Comparison of ENCODE assay signal across 7 cellular contexts in the genomic region with DNA sequence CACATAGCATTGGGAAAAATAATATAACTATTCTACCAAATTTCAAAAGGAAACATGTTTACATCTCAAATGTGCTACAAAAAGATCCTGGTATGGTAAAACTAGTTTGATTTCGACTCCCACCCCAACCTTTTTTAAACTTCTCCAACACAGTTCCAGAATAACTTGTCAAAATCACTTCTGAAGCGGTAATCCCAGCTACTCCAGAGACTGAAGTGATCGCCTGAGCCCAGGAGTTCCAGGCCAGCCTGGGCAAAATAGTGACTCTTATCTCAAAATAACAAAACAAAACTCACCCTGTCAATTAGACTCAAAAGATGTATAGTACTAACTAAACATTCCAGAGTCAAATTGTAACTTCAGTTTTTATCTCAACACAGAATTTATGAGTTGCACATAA.
DNase-seq lines count a peak whose midpoint lies in the region; ATAC-seq and TF ChIP-seq lines count a peak whose summit lies in the region.

No MANE protein-coding gene starts in this region.

- intact Hi-C loops in activated T-helper 1 cell treated with anti-CD3 and anti-CD28 coated beads, Interleukin-12 subunit alpha, Interleukin-12 subunit beta, Interleukin-2, Interleukin-4 antibody, amounts not matched to agents 30 ng/mL and 10 ng/mL and 1 ng/mL, durations not matched to agents 14 hours and 24 hours and 36 hours (cut with micrococcal nuclease): loop anchor here (1.0 to 5.0 kb wide), 3 partner anchors 13 to 64 kb away; no protein-coding TSS in a partner anchor

- no peaks in the 10 kb centered on the region for H3K9me3 Mint-ChIP-seq in HFFc6
- no peaks in the 10 kb centered on the region for H3K9me3 Mint-ChIP-seq in activated T-helper 1 cell treated with anti-CD3 and anti-CD28 coated beads, Interleukin-12 subunit alpha, Interleukin-12 subunit beta, Interleukin-2, Interleukin-4 antibody, amounts not matched to agents 30 ng/mL and 10 ng/mL and 1 ng/mL, durations not matched to agents 14 hours and 24 hours and 36 hours
- no peaks in the 10 kb centered on the region for H3K9me3 Mint-ChIP-seq in stimulated activated effector memory CD8-positive, alpha-beta T cell treated with anti-CD3 and anti-CD28 coated beads, Interleukin-12 subunit alpha, Interleukin-12 subunit beta, amount 100 ng/mL, for 72 hours

- no peaks in the 10 kb centered on the region; the same call in 1 of the 2 replicates for H3K27me3 Mint-ChIP-seq in HFFc6 (ENCODE audit: insufficient read depth)
- no peaks in the 10 kb centered on the region for H3K27me3 Mint-ChIP-seq in activated T-helper 1 cell treated with anti-CD3 and anti-CD28 coated beads, Interleukin-12 subunit alpha, Interleukin-12 subunit beta, Interleukin-2, Interleukin-4 antibody, amounts not matched to agents 30 ng/mL and 10 ng/mL and 1 ng/mL, durations not matched to agents 14 hours and 24 hours and 36 hours (ENCODE audit: insufficient read depth)

- H3K4me1 Mint-ChIP-seq in HFFc6 (ENCODE audit: low read depth): peaks cover 27% of the 10 kb centered on the region
- peaks cover 29% of the 10 kb centered on the region for H3K4me1 Mint-ChIP-seq in activated T-helper 1 cell treated with anti-CD3 and anti-CD28 coated beads, Interleukin-12 subunit alpha, Interleukin-12 subunit beta, Interleukin-2, Interleukin-4 antibody, amounts not matched to agents 30 ng/mL and 10 ng/mL and 1 ng/mL, durations not matched to agents 14 hours and 24 hours and 36 hours (ENCODE audit: low read depth)
- H3K4me1 Mint-ChIP-seq in stimulated activated effector memory CD8-positive, alpha-beta T cell treated with anti-CD3 and anti-CD28 coated beads, Interleukin-12 subunit alpha, Interleukin-12 subunit beta, amount 100 ng/mL, for 72 hours: peaks cover 36% of the 10 kb centered on the region

- H3K4me3 ChIP-seq in right atrium auricular region: no peak overlapping the region

- DNase-seq in HFFc6 (no peak), right atrium auricular region (ENCODE audit: low spot score) (no peak), left lobe of liver (ENCODE audit: low spot score) (no peak), NCI-H1694 treated with DMSO at 0.1 percent for 48 hours (lab: John Stamatoyannopoulos, UW) (no peak)
- no peak for DNase-seq in activated T-helper 1 cell treated with anti-CD3 and anti-CD28 coated beads, Interleukin-12 subunit alpha, Interleukin-12 subunit beta, Interleukin-2, Interleukin-4 antibody, amounts not matched to agents 30 ng/mL and 10 ng/mL and 1 ng/mL, durations not matched to agents 14 hours and 24 hours and 36 hours (ENCODE audit: low spot score)
- DNase-seq in stimulated activated effector memory CD8-positive, alpha-beta T cell treated with anti-CD3 and anti-CD28 coated beads, Interleukin-12 subunit alpha, Interleukin-12 subunit beta, amount 100 ng/mL, for 72 hours (ENCODE audit: low spot score in 2 of 2): no peak

- H3K36me3 Mint-ChIP-seq in HFFc6 (ENCODE audit: low read depth): no peaks in the 10 kb centered on the region
- H3K36me3 Mint-ChIP-seq in activated T-helper 1 cell treated with anti-CD3 and anti-CD28 coated beads, Interleukin-12 subunit alpha, Interleukin-12 subunit beta, Interleukin-2, Interleukin-4 antibody, amounts not matched to agents 30 ng/mL and 10 ng/mL and 1 ng/mL, durations not matched to agents 14 hours and 24 hours and 36 hours (ENCODE audit: low read depth): peaks cover 9% of the 10 kb centered on the region
- H3K36me3 Mint-ChIP-seq in stimulated activated effector memory CD8-positive, alpha-beta T cell treated with anti-CD3 and anti-CD28 coated beads, Interleukin-12 subunit alpha, Interleukin-12 subunit beta, amount 100 ng/mL, for 72 hours: peaks cover 5% of the 10 kb centered on the region

- peak overlapping the region; percentile 51 to 65 for H3K27ac ChIP-seq in right atrium auricular region

- ATAC-seq in stimulated activated effector memory CD8-positive, alpha-beta T cell treated with anti-CD3 and anti-CD28 coated beads, Interleukin-12 subunit alpha, Interleukin-12 subunit beta, amount 100 ng/mL, for 72 hours: no peak
- no peak for ATAC-seq in left lobe of liver
- no peak for ATAC-seq in HG03196 (IDR thresholded peaks at IDR 0.05; ENCODE audit: unreplicated experiment)

- H3K36me3 ChIP-seq in right atrium auricular region: no peaks in the 10 kb centered on the region

- peak overlapping the region; percentile 90 for H3K27ac Mint-ChIP-seq in HFFc6
- peak overlapping the region; percentile 86 for H3K27ac Mint-ChIP-seq in activated T-helper 1 cell treated with anti-CD3 and anti-CD28 coated beads, Interleukin-12 subunit alpha, Interleukin-12 subunit beta, Interleukin-2, Interleukin-4 antibody, amounts not matched to agents 30 ng/mL and 10 ng/mL and 1 ng/mL, durations not matched to agents 14 hours and 24 hours and 36 hours
- H3K27ac Mint-ChIP-seq in stimulated activated effector memory CD8-positive, alpha-beta T cell treated with anti-CD3 and anti-CD28 coated beads, Interleukin-12 subunit alpha, Interleukin-12 subunit beta, amount 100 ng/mL, for 72 hours: peak overlapping the region; percentile 94

- TF ChIP-seq CTCF in HFFc6 (IDR thresholded peaks at IDR 0.05) (no peak), right atrium auricular region (IDR thresholded peaks at IDR 0.05) (no peak)

- no peaks in the 10 kb centered on the region for H3K27me3 ChIP-seq in right atrium auricular region

- H3K4me3 Mint-ChIP-seq in HFFc6: peak overlapping the region; percentile 86
- peak overlapping the region; percentile 60 for H3K4me3 Mint-ChIP-seq in activated T-helper 1 cell treated with anti-CD3 and anti-CD28 coated beads, Interleukin-12 subunit alpha, Interleukin-12 subunit beta, Interleukin-2, Interleukin-4 antibody, amounts not matched to agents 30 ng/mL and 10 ng/mL and 1 ng/mL, durations not matched to agents 14 hours and 24 hours and 36 hours
- H3K4me3 Mint-ChIP-seq in stimulated activated effector memory CD8-positive, alpha-beta T cell treated with anti-CD3 and anti-CD28 coated beads, Interleukin-12 subunit alpha, Interleukin-12 subunit beta, amount 100 ng/mL, for 72 hours: peak overlapping the region; percentile 70

- H3K4me1 ChIP-seq in right atrium auricular region: peaks cover 0 to 23% of the 10 kb centered on the region in 2 donors

- H3K9me3 ChIP-seq in right atrium auricular region: no peaks in the 10 kb centered on the region
